In genomic region chr11:125165111-125165663, GRCh38 we compare ENCODE assay signal across 9 cellular contexts. TPM values are rescaled to one million over a fixed set of nuclear protein-coding genes. Genes with fewer than 3 reads are reported as not detected.
DNase-seq lines count a peak whose midpoint lies in the region; ATAC-seq, FAIRE-seq and TF ChIP-seq lines count a peak whose summit lies in the region.
"Had no signal": no experiment of that assay in that cellular context is flagged by ENCODE, and none has a peak within 500 bp of the region (broad histone marks: within the 10 kb centered on the region; RNA-seq: fewer than 3 reads in every experiment).

No MANE protein-coding gene starts in this region.

- H3K27ac Mint-ChIP-seq in T-cell (no peak overlapping the region), endodermal cell (peak overlapping the region; percentile 65)

- no peak for TF ChIP-seq CTCF in BE2C (IDR thresholded peaks at IDR 0.05; ENCODE audit: low read depth, low read length)
- no peak for TF ChIP-seq CTCF in endodermal cell (conservative IDR thresholded peaks at IDR 0.05)

- peaks cover 52 to 70% of the 10 kb centered on the region in 2 donors for H3K27me3 Mint-ChIP-seq in T-cell
- peaks cover 29% of the 10 kb centered on the region for H3K27me3 Mint-ChIP-seq in endodermal cell (ENCODE audit: insufficient read depth)

- no peaks in the 10 kb centered on the region for H3K9me3 Mint-ChIP-seq in T-cell
- no peaks in the 10 kb centered on the region for H3K9me3 Mint-ChIP-seq in endodermal cell

- H3K4me3 ChIP-seq in BE2C (ENCODE audit: low read depth, low read length) (peak overlapping the region; percentile 37), endodermal cell (ENCODE audit: low read length) (peak overlapping the region; percentile 83), mucosa of stomach (ENCODE audit: low read length) (peak overlapping the region; percentile 56), aorta (ENCODE audit: low read length in 2 of 2) (peak overlapping the region; percentile 75 to 93)

- CTCF ChIA-PET in T-cell (lab: Charles Lee), result interaction anchor here in 1 of 2 donors (0.7 to 0.8 kb wide), 2 partner anchors 73 to 85 kb away, joined by 3 to 5 read pairs; no protein-coding TSS in a partner anchor

- FAIRE-seq in GM19239 (lab: Jason Lieb, UNC), result no peak

- intact Hi-C loops in aorta (cut with DNase I), result loop anchor here in 1 of 2 donors (2.0 to 5.0 kb wide), 2 partner anchors 97 to 182 kb away; no protein-coding TSS in a partner anchor

- DNase-seq in BE2C (peak; percentile 25), GM19239 (ENCODE audit: insufficient read length, low spot score) (peak; percentile 56), T-cell (peak in 1 of 34 experiments; percentile 10), endodermal cell (peak; percentile 84), aorta (peak in 1 of 2 donors; percentile 86), SKM-1 treated with dmso at 0.1 percent for 144 hours (lab: John Stamatoyannopoulos, UW; ENCODE audit: unreplicated experiment) (no peak)

- 0% methylated on average over 31 to 67 of the region's 67 CpGs for WGBS in endodermal cell (ENCODE audit: insufficient coverage in 1 of 2, insufficient read length in 1 of 2), 2 experiments
- WGBS in aorta, 2 donors, result 0% methylated on average over 35 to 67 of the region's 67 CpGs

- peaks cover 54% of the 10 kb centered on the region for H3K27me3 ChIP-seq in BE2C
- peaks cover 11% of the 10 kb centered on the region for H3K27me3 ChIP-seq in endodermal cell (ENCODE audit: control insufficient read depth, insufficient read depth, low read length, poor library complexity, severe bottlenecking)
- H3K27me3 ChIP-seq in mucosa of stomach (ENCODE audit: control insufficient read depth, insufficient read depth, low read length), result peaks cover 50% of the 10 kb centered on the region
- H3K27me3 ChIP-seq in aorta (ENCODE audit: control insufficient read depth in 1 of 2, insufficient read depth in 2 of 2, low read length in 1 of 2), result no peaks in the 10 kb centered on the region

- H3K36me3 Mint-ChIP-seq in T-cell, result no peaks in the 10 kb centered on the region
- no peaks in the 10 kb centered on the region for H3K36me3 Mint-ChIP-seq in endodermal cell (ENCODE audit: low read depth)

- H3K36me3 ChIP-seq in BE2C (no peaks in the 10 kb centered on the region), endodermal cell (ENCODE audit: control insufficient read depth, insufficient read depth, low read length) (no peaks in the 10 kb centered on the region), mucosa of stomach (ENCODE audit: control insufficient read depth, insufficient read depth, low read length) (no peaks in the 10 kb centered on the region), aorta (ENCODE audit: control insufficient read depth in 1 of 2, insufficient read depth in 2 of 2, low read length in 1 of 2) (no peaks in the 10 kb centered on the region)

- ATAC-seq in T-cell (replicated peaks in 1 of 4), result peak; percentile 11 to 32 (median 23)
- ATAC-seq in aorta (ENCODE audit: low FRiP score), result peak; percentile 15
- no peak for ATAC-seq in HG02938 (IDR thresholded peaks at IDR 0.05; ENCODE audit: unreplicated experiment)

- peak overlapping the region; percentile 86 for H3K27ac ChIP-seq in endodermal cell (ENCODE audit: low read depth, low read length)
- H3K27ac ChIP-seq in aorta (ENCODE audit: low read depth in 1 of 2, low read length in 2 of 2), result peak overlapping the region; percentile 64 to 90

- H3K4me3 Mint-ChIP-seq in T-cell (peak overlapping the region; percentile 82 to 99 (median 84)), endodermal cell (peak overlapping the region; percentile 86)

- POLR2A ChIA-PET in T-cell (lab: Charles Lee), result no interaction called here

- H3K9ac ChIP-seq in endodermal cell (ENCODE audit: extremely low read depth, low read length, poor library complexity, severe bottlenecking) (peak overlapping the region; percentile 59), mucosa of stomach (ENCODE audit: low read length) (peak overlapping the region; percentile 58)

- no peaks in the 10 kb centered on the region for H3K9me3 ChIP-seq in BE2C
- no peaks in the 10 kb centered on the region for H3K9me3 ChIP-seq in endodermal cell (ENCODE audit: control insufficient read depth, low read length)
- H3K9me3 ChIP-seq in mucosa of stomach (ENCODE audit: control insufficient read depth, low read length), result no peaks in the 10 kb centered on the region
- no peaks in the 10 kb centered on the region for H3K9me3 ChIP-seq in aorta (ENCODE audit: control insufficient read depth, low read length)

- peaks cover 20 to 24% (median 23%) of the 10 kb centered on the region in 3 donors for H3K4me1 Mint-ChIP-seq in T-cell
- H3K4me1 Mint-ChIP-seq in endodermal cell, result peaks cover 59% of the 10 kb centered on the region

- no peaks in the 10 kb centered on the region for H3K4me1 ChIP-seq in BE2C
- peaks cover 38% of the 10 kb centered on the region for H3K4me1 ChIP-seq in endodermal cell (ENCODE audit: control insufficient read depth, insufficient read depth, low read length)
- H3K4me1 ChIP-seq in mucosa of stomach (ENCODE audit: control insufficient read depth, insufficient read depth, low read length), result peaks cover 11% of the 10 kb centered on the region
- H3K4me1 ChIP-seq in aorta (ENCODE audit: control insufficient read depth in 1 of 2, insufficient read depth in 2 of 2, low read length in 2 of 2), result no peaks in the 10 kb centered on the region

RNA-seq across cellular contexts. Expression of gene PKNOX2, which starts 0.6 kb away (rescaled TPM):
- polyA plus RNA-seq in BE2C (2012; ENCODE audit: insufficient read depth, insufficient read length, low read depth), result not detected
- total RNA-seq in T-cell, result under 1 TPM in 1 of 5 donors, not detected in 4; 0.55 TPM
- total RNA-seq in endodermal cell, result 1 to 10 TPM; 4.0 to 6.9 TPM
- 24.8 TPM for polyA plus RNA-seq in endodermal cell (2013, experiment 1 of 2)
- polyA plus RNA-seq in endodermal cell (2013, experiment 2 of 2), result 26.0 TPM
- 10 to 100 TPM in 1 of 2 donors, 1 to 10 TPM in 1; 7.7 to 19.8 TPM for total RNA-seq in aorta
- 1 to 10 TPM; 1.8 to 3.9 TPM for polyA plus RNA-seq in aorta
- total RNA-seq: renal cortical epithelial cell had no signal

RNA-seq across cellular contexts. Expression of gene TMEM218, which starts 53.8 kb away (rescaled TPM):
- 14.5 TPM for polyA plus RNA-seq in BE2C (2012; ENCODE audit: insufficient read depth, insufficient read length, low read depth)
- total RNA-seq in T-cell, result 10 to 100 TPM; 10.3 to 18.9 (median 14.8) TPM
- 10 to 100 TPM; 17.9 to 18.2 TPM for total RNA-seq in endodermal cell
- polyA plus RNA-seq in endodermal cell (2013, experiment 1 of 2), result 44.2 TPM
- 36.0 TPM for polyA plus RNA-seq in endodermal cell (2013, experiment 2 of 2)
- total RNA-seq in aorta, result 10 to 100 TPM in 1 of 2 donors, 1 to 10 TPM in 1; 9.9 to 16.9 TPM
- 10 to 100 TPM; 31.9 to 34.7 TPM for polyA plus RNA-seq in aorta
